8 cellular contexts compared by ENCODE assay signal in the genomic region with DNA sequence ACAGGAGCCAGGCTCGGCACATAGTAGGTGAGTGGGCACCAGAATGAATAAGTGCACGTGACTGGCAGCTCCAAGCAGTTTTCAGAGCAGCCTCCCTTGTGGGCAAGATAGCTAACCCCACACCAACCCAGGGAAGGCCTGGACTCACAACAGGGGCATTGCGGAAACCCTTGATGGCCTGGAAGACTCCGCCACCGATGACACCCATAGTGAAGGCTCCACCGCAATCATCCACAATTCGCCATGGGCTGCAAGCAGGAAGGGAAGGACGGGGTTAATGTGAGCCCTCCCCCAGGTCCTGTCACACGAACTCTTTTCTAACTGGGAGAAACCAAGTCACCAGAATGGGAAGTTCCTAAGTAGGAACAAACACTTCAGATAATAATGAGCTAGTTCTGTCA. TPM values are rescaled to one million over a fixed set of nuclear protein-coding genes. Genes with fewer than 3 reads are reported as not detected.
A peak's percentile ranks its signal among the peaks of the same experiment; 100 is the strongest.
DNase-seq lines count a peak whose midpoint lies in the region; ATAC-seq, FAIRE-seq and TF ChIP-seq lines count a peak whose summit lies in the region.

No MANE protein-coding gene starts in this region.

- FAIRE-seq in GM12878 (lab: Jason Lieb, UNC) = no peak

- no peak overlapping the region for H2AFZ ChIP-seq in GM12878 (ENCODE audit: control insufficient read depth, low read depth, low read length)

- no peaks in the 10 kb centered on the region for H4K20me1 ChIP-seq in GM12878 (ENCODE audit: control insufficient read depth, insufficient read depth)

- H3K4me3 ChIP-seq in GM12878 (peak overlapping the region; percentile 77), lung (no peak overlapping the region), vagina (peak overlapping the region; percentile 54 to 62)

- DNase-seq in KBM-7 (peak; percentile 86), GM12878 (ENCODE audit: low read depth, low spot score) (no peak), lung (ENCODE audit: low spot score) (no peak), vagina (ENCODE audit: extremely low spot score in 2 of 2) (no peak), DMS114 treated with DMSO at 0.1 percent for 48 hours (lab: John Stamatoyannopoulos, UW; ENCODE audit: unreplicated experiment) (no peak)

- RAD21 ChIA-PET in GM12878 (lab: Charles Lee; ENCODE audit: unreplicated experiment) = interaction anchor here (1.0 to 3.5 kb wide), 3 partner anchors 15 to 248 kb away, joined by 3 to 15 read pairs (median 12); a partner anchor contains a TSS

- POLR2A ChIA-PET in GM12878 (lab: Charles Lee) = interaction anchor here (0.6 to 2.1 kb wide), 3 partner anchors 15 to 242 kb away, joined by 4 to 15 read pairs (median 4); a partner anchor contains a TSS

- TF ChIP-seq CTCF in C4-2B (conservative IDR thresholded peaks at IDR 0.05) (no peak), GM12878 (IDR thresholded peaks at IDR 0.05 in 2 of 3, conservative IDR thresholded peaks at IDR 0.05 in 1 of 3; ENCODE audit: control insufficient read depth in 2 of 3, extremely low read depth in 1 of 3, insufficient read depth in 1 of 3, low read depth in 3 of 3, low read length in 3 of 3) (no peak), lung (IDR thresholded peaks at IDR 0.05; ENCODE audit: control extremely low read depth, extremely low read depth) (no peak), vagina (IDR thresholded peaks at IDR 0.05) (no peak)

- TF ChIP-seq RAD21 in GM12878 (IDR thresholded peaks at IDR 0.05; ENCODE audit: insufficient read depth, low read depth, low read length) = no peak

- no TSS peak for BruUV-seq in GM12878 (replicated peaks; lab: Mats Ljungman, UMichigan)

- no peak for TF ChIP-seq EP300 in GM12878 (IDR thresholded peaks at IDR 0.05; ENCODE audit: borderline replicate concordance in 1 of 2, control insufficient read depth in 1 of 2, low read depth in 2 of 2, low read length in 2 of 2)

- CTCF ChIA-PET in GM12878 (lab: Yijun Ruan, JAX) = no interaction called here

- 65% methylated on average over 9 of the region's 9 CpGs for WGBS in GM12878 (ENCODE audit: insufficient coverage, insufficient replicate concordance, low lambda C conversion rate, missing lambda C conversion rate)
- 55 to 64% methylated on average over 9 of the region's 9 CpGs for WGBS in lung, 2 donors

- TF ChIP-seq POLR2A in GM12878 (IDR thresholded peaks at IDR 0.05; ENCODE audit: low read depth, low read length) (no peak), vagina (IDR thresholded peaks at IDR 0.05) (no peak)

- H3K27ac ChIP-seq in C4-2B (peak overlapping the region; percentile 98), GM12878 (ENCODE audit: control insufficient read depth, insufficient read depth) (peak overlapping the region; percentile 93), lung (ENCODE audit: low read depth in 1 of 2, low read length in 1 of 2) (peak overlapping the region; percentile 92 to 94), vagina (peak overlapping the region; percentile 91)

- peak overlapping the region; percentile 71 for H3K4me2 ChIP-seq in GM12878 (ENCODE audit: control insufficient read depth, insufficient read depth)

- H3K36me3 ChIP-seq in GM12878 (ENCODE audit: control insufficient read depth in 2 of 2, insufficient read depth in 2 of 2, low read length in 1 of 2) = peaks cover 0 to 1% of the 10 kb centered on the region in 2 experiments; a peak in 2 of 4 replicates
- H3K36me3 ChIP-seq in lung (ENCODE audit: control insufficient read depth in 2 of 2, insufficient read depth in 2 of 2, low read length in 2 of 2) = peaks cover 2 to 5% of the 10 kb centered on the region in 2 donors
- peaks cover 0 to 8% of the 10 kb centered on the region in 2 donors for H3K36me3 ChIP-seq in vagina

- no peak for ATAC-seq in GM12878
- ATAC-seq in lung (ENCODE audit: insufficient read depth, low FRiP score) = no peak
- ATAC-seq in HG02852 (IDR thresholded peaks at IDR 0.05; ENCODE audit: unreplicated experiment) = no peak
- no peak for ATAC-seq in HG03469 (IDR thresholded peaks at IDR 0.05; ENCODE audit: unreplicated experiment)

- peak overlapping the region; percentile 93 for H3K9ac ChIP-seq in GM12878 (ENCODE audit: control insufficient read depth, insufficient read depth, low read length)

- H3K27me3 ChIP-seq in GM12878 (replicated peaks in 1 of 2; ENCODE audit: control insufficient read depth in 2 of 2, insufficient read depth in 2 of 2, low read length in 1 of 2) (no peaks in the 10 kb centered on the region), lung (ENCODE audit: control insufficient read depth, insufficient read depth) (no peaks in the 10 kb centered on the region), vagina (no peaks in the 10 kb centered on the region)

- intact Hi-C loops in GM12878 (cut with micrococcal nuclease; ENCODE audit: unreplicated experiment) = loop anchor here (5.0 to 10.0 kb wide), 2 partner anchors 146 to 422 kb away; a partner anchor contains a TSS
- intact Hi-C loops in vagina (cut with DNase I) = no loop called here

- SMC1A ChIA-PET in GM12878 (lab: Charles Lee; ENCODE audit: uncharacterized antibody, unreplicated experiment) = interaction anchor here (1.3 to 2.7 kb wide), 2 partner anchors 49 to 248 kb away, joined by 3 to 8 read pairs; no protein-coding TSS in a partner anchor

- peaks cover 22% of the 10 kb centered on the region for H3K79me2 ChIP-seq in GM12878 (ENCODE audit: control insufficient read depth, insufficient read depth, low read length)

- H3K4me1 ChIP-seq in GM12878 (ENCODE audit: control insufficient read depth, insufficient read depth, low read length) (no peaks in the 10 kb centered on the region), lung (ENCODE audit: control insufficient read depth in 2 of 2, insufficient read depth in 2 of 2, low read length in 2 of 2) (peaks cover 0 to 3% of the 10 kb centered on the region in 2 donors), vagina (peaks cover 14% of the 10 kb centered on the region)

- H3K9me3 ChIP-seq in GM12878 (replicated peaks; ENCODE audit: control insufficient read depth, insufficient read depth, low read length) (no peaks in the 10 kb centered on the region; the same call in 2 of the 3 replicates), lung (ENCODE audit: control insufficient read depth in 2 of 2, insufficient read depth in 1 of 2, low read length in 1 of 2) (peaks cover 0 to 7% of the 10 kb centered on the region in 2 donors), vagina (no peaks in the 10 kb centered on the region)

- in situ Hi-C loops in KBM-7 (cut with MboI; ENCODE audit: low pct_unique_long_range_greater_than_20kb, low sequenced_read_pairs) = no loop called here
- in situ Hi-C loops in GM12878 (cut with MboI) = no loop called here

RNA-seq across cellular contexts. Expression of a gene that starts 1.0 kb away (rescaled TPM):
- 14.1 and 16.7 TPM in 2 replicates for total RNA-seq in GM12878 (2013; cell fraction: nucleolus; rRNA removed)
- 49.0 and 53.5 TPM in 2 replicates for total RNA-seq in GM12878 (2014; rRNA removed)
- total RNA-seq in GM12878 (2014; rRNA removed; fragmentation: Illumina TruSeq; extraction: Trizol) = 32.9 and 33.3 TPM in 2 replicates
- total RNA-seq in GM12878 (2021) = 53.8 and 57.8 TPM in 2 replicates
- 24.7 TPM for polyA plus RNA-seq in GM12878 (2011; ENCODE audit: low read depth)
- 22.0 and 41.5 TPM in 2 replicates for polyA plus RNA-seq in GM12878 (2011; rRNA removed)
- 84.2 and 105 TPM in 2 replicates for polyA plus RNA-seq in GM12878 (2011; cell fraction: cytosol; rRNA removed)
- polyA plus RNA-seq in GM12878 (2011; cell fraction: nucleus; rRNA removed) = 69.2 and 74.6 TPM in 2 replicates
- polyA plus RNA-seq in GM12878 (2012) = 40.4 and 40.9 TPM in 2 replicates
- 16.3 and 37.7 TPM in 2 replicates for polyA plus RNA-seq in GM12878 (2014; fragmentation: Illumina TruSeq; extraction: Trizol)
- 10 to 100 TPM in 1 of 2 experiments, 1 to 10 TPM in 1; 4.5 to 18.3 TPM for polyA plus RNA-seq in GM12878 (2014; fragmentation: Nextera tagmentation; extraction: Ambion mirVana)
- 69.4 and 72.4 TPM in 2 replicates for polyA plus RNA-seq in GM12878 (2014; rRNA removed)
- polyA plus RNA-seq in GM12878 (2016; fragmentation: Nextera tagmentation; extraction: Ambion mirVana) = 10 to 100 TPM; 79.5 to 88.7 TPM
- polyA minus RNA-seq in GM12878 (2011; rRNA and poly(A)+ RNA removed) = 14.3 and 37.8 TPM in 2 replicates
- 16.0 and 17.4 TPM in 2 replicates for polyA minus RNA-seq in GM12878 (2011; cell fraction: cytosol; rRNA and poly(A)+ RNA removed)
- polyA minus RNA-seq in GM12878 (2011; cell fraction: nucleus; rRNA and poly(A)+ RNA removed) = 12.9 and 19.4 TPM in 2 replicates
- 10 to 100 TPM; 21.0 to 51.5 TPM for total RNA-seq in lung
- polyA plus RNA-seq in lung = 10 to 100 TPM; 67.4 to 73.4 TPM
- total RNA-seq in vagina = 43.5 TPM

RNA-seq across cellular contexts. Expression of a gene that starts 1.1 kb away (rescaled TPM):
- total RNA-seq in GM12878 (2013; cell fraction: nucleolus; rRNA removed) = 8.1 and 8.5 TPM in 2 replicates
- 62.2 and 70.2 TPM in 2 replicates for total RNA-seq in GM12878 (2014; rRNA removed)
- 37.5 and 38.5 TPM in 2 replicates for total RNA-seq in GM12878 (2014; rRNA removed; fragmentation: Illumina TruSeq; extraction: Trizol)
- 69.5 and 71.0 TPM in 2 replicates for total RNA-seq in GM12878 (2021)
- polyA plus RNA-seq in GM12878 (2011; ENCODE audit: low read depth) = 26.7 TPM
- 22.4 and 55.3 TPM in 2 replicates for polyA plus RNA-seq in GM12878 (2011; rRNA removed)
- 67.4 and 68.4 TPM in 2 replicates for polyA plus RNA-seq in GM12878 (2011; cell fraction: cytosol; rRNA removed)
- polyA plus RNA-seq in GM12878 (2011; cell fraction: nucleus; rRNA removed) = 112 and 137 TPM in 2 replicates
- 70.1 and 70.6 TPM in 2 replicates for polyA plus RNA-seq in GM12878 (2012)
- 39.6 and 70.0 TPM in 2 replicates for polyA plus RNA-seq in GM12878 (2014; fragmentation: Illumina TruSeq; extraction: Trizol)
- 10 to 100 TPM; 12.5 to 28.0 TPM for polyA plus RNA-seq in GM12878 (2014; fragmentation: Nextera tagmentation; extraction: Ambion mirVana)
- polyA plus RNA-seq in GM12878 (2014; rRNA removed) = 68.5 and 76.1 TPM in 2 replicates
- 10 to 100 TPM; 68.6 to 74.8 TPM for polyA plus RNA-seq in GM12878 (2016; fragmentation: Nextera tagmentation; extraction: Ambion mirVana)
- polyA minus RNA-seq in GM12878 (2011; rRNA and poly(A)+ RNA removed) = 30.3 and 33.8 TPM in 2 replicates
- polyA minus RNA-seq in GM12878 (2011; cell fraction: cytosol; rRNA and poly(A)+ RNA removed) = 22.9 and 24.1 TPM in 2 replicates
- 9.9 and 20.2 TPM in 2 replicates for polyA minus RNA-seq in GM12878 (2011; cell fraction: nucleus; rRNA and poly(A)+ RNA removed)
- 10 to 100 TPM; 33.2 to 79.7 TPM for total RNA-seq in lung
- polyA plus RNA-seq in lung = 100 to 1,000 TPM in 1 of 2 donors, 10 to 100 TPM in 1; 68.2 to 146 TPM
- 67.5 TPM for total RNA-seq in vagina

RNA-seq across cellular contexts. Expression of a gene that starts 14.8 kb away (rescaled TPM):
- total RNA-seq in GM12878 (2013; cell fraction: nucleolus; rRNA removed) = 10.7 and 16.8 TPM in 2 replicates
- total RNA-seq in GM12878 (2014; rRNA removed) (9.3 and 11.0 TPM in 2 replicates), GM12878 (2014; rRNA removed; fragmentation: Illumina TruSeq; extraction: Trizol) (8.4 and 9.1 TPM in 2 replicates), GM12878 (2021) (16.7 and 21.9 TPM in 2 replicates), lung (10 to 100 TPM; 23.4 to 40.7 TPM), vagina (7.1 TPM)
- polyA plus RNA-seq in GM12878 (2011; ENCODE audit: low read depth) = 7.5 TPM
- polyA plus RNA-seq in GM12878 (2011; rRNA removed) (10.3 and 12.9 TPM in 2 replicates), GM12878 (2014; fragmentation: Illumina TruSeq; extraction: Trizol) (12.0 and 16.9 TPM in 2 replicates), GM12878 (2014; fragmentation: Nextera tagmentation; extraction: Ambion mirVana) (1 to 10 TPM; 2.1 to 6.8 TPM), GM12878 (2014; rRNA removed) (16.8 and 18.7 TPM in 2 replicates), GM12878 (2016; fragmentation: Nextera tagmentation; extraction: Ambion mirVana) (10 to 100 TPM; 25.1 to 27.4 TPM), lung (10 to 100 TPM; 16.7 to 41.2 TPM)
- polyA plus RNA-seq in GM12878 (2011; cell fraction: cytosol; rRNA removed) = 22.6 and 23.3 TPM in 2 replicates
- 28.2 and 28.4 TPM in 2 replicates for polyA plus RNA-seq in GM12878 (2011; cell fraction: nucleus; rRNA removed)
- 15.6 and 17.0 TPM in 2 replicates for polyA plus RNA-seq in GM12878 (2012)
- 21.6 and 23.7 TPM in 2 replicates for polyA minus RNA-seq in GM12878 (2011; rRNA and poly(A)+ RNA removed)
- polyA minus RNA-seq in GM12878 (2011; cell fraction: cytosol; rRNA and poly(A)+ RNA removed) = 4.3 and 6.9 TPM in 2 replicates
- polyA minus RNA-seq in GM12878 (2011; cell fraction: nucleus; rRNA and poly(A)+ RNA removed) = 4.1 and 5.2 TPM in 2 replicates

RNA-seq across cellular contexts. Expression of a gene that starts 22.2 kb away (rescaled TPM):
- total RNA-seq in GM12878 (2013; cell fraction: nucleolus; rRNA removed) = 293 and 318 TPM in 2 replicates
- total RNA-seq in GM12878 (2014; rRNA removed) (32.9 and 37.9 TPM in 2 replicates), GM12878 (2014; rRNA removed; fragmentation: Illumina TruSeq; extraction: Trizol) (19.2 and 19.9 TPM in 2 replicates), GM12878 (2021) (29.6 and 30.4 TPM in 2 replicates), lung (10 to 100 TPM; 21.7 to 36.5 TPM), vagina (11.5 TPM)
- 61.5 TPM for polyA plus RNA-seq in GM12878 (2011; ENCODE audit: low read depth)
- polyA plus RNA-seq in GM12878 (2011; rRNA removed) (65.9 and 96.8 TPM in 2 replicates), GM12878 (2014; fragmentation: Illumina TruSeq; extraction: Trizol) (30.1 and 34.0 TPM in 2 replicates), GM12878 (2014; fragmentation: Nextera tagmentation; extraction: Ambion mirVana) (10 to 100 TPM; 19.6 to 26.2 TPM), GM12878 (2014; rRNA removed) (31.7 and 32.1 TPM in 2 replicates), GM12878 (2016; fragmentation: Nextera tagmentation; extraction: Ambion mirVana) (10 to 100 TPM; 46.5 to 54.5 TPM), lung (10 to 100 TPM; 14.8 to 27.4 TPM)
- polyA plus RNA-seq in GM12878 (2011; cell fraction: cytosol; rRNA removed) = 86.7 and 115 TPM in 2 replicates
- 111 and 151 TPM in 2 replicates for polyA plus RNA-seq in GM12878 (2011; cell fraction: nucleus; rRNA removed)
- 114 and 191 TPM in 2 replicates for polyA plus RNA-seq in GM12878 (2012)
- polyA minus RNA-seq in GM12878 (2011; rRNA and poly(A)+ RNA removed) = 60.6 and 83.6 TPM in 2 replicates
- polyA minus RNA-seq in GM12878 (2011; cell fraction: cytosol; rRNA and poly(A)+ RNA removed) = 25.4 and 29.0 TPM in 2 replicates
- 53.8 and 65.6 TPM in 2 replicates for polyA minus RNA-seq in GM12878 (2011; cell fraction: nucleus; rRNA and poly(A)+ RNA removed)
